8 cellular contexts compared by ENCODE assay signal in genomic region chr9:128881884-128882676, GRCh38.
A peak's percentile ranks its signal among the peaks of the same experiment; 100 is the strongest.
DNase-seq lines count a peak whose midpoint lies in the region; ATAC-seq and TF ChIP-seq lines count a peak whose summit lies in the region.

Gene KYAT1, minus strand, starts transcription at chr9:128881950. Its CDS starts 36,545 bp downstream, at chr9:128845405.
Gene LRRC8A, plus strand, starts transcription at chr9:128882133. Its CDS starts 25,032 bp downstream, at chr9:128907165.

- peaks cover 54% of the 10 kb centered on the region for H3K4me1 ChIP-seq in BLaER1

- H4K20me1 ChIP-seq in BLaER1, result peaks cover 46% of the 10 kb centered on the region

- no peaks in the 10 kb centered on the region for H3K27me3 ChIP-seq in BLaER1

- H3K36me3 ChIP-seq in BLaER1, result peaks cover 33% of the 10 kb centered on the region

- no peaks in the 10 kb centered on the region for H3K9me3 ChIP-seq in BLaER1

- ATAC-seq in GM19324 (IDR thresholded peaks at IDR 0.05; ENCODE audit: low FRiP score, unreplicated experiment) (peak; percentile 91), HG03460 (IDR thresholded peaks at IDR 0.05; ENCODE audit: unreplicated experiment) (peak; percentile 78)

- H3K27ac ChIP-seq in BLaER1, result peak within 1 kb of the TSS; percentile 97

- DNase-seq in NCI-H524 treated with DMSO at 0.1 percent for 48 hours (lab: John Stamatoyannopoulos, UW) (peak; percentile 87), choroid plexus epithelial cell (ENCODE audit: low read depth) (peak; percentile 95), kidney glomerular epithelial cell (lab: John Stamatoyannopoulos, UW) (peak; percentile 79)
- DNase-seq in activated CD4-positive, alpha-beta T cell treated with anti-CD3 and anti-CD28 coated beads for 4 hours, result peak; percentile 96 to 98
- peak; percentile 96 to 98 for DNase-seq in stimulated activated CD4-positive, alpha-beta T cell treated with anti-CD3 and anti-CD28 coated beads, Interleukin-15, amount 100 ng/mL, for 48 hours (ENCODE audit: low read depth in 2 of 2)

- H3K4me3 ChIP-seq in BLaER1, result peak within 1 kb of the TSS; percentile 91
- H3K4me3 ChIP-seq in choroid plexus epithelial cell (ENCODE audit: low read depth, low read length), result peak within 1 kb of the TSS; percentile 87

- no peak for TF ChIP-seq CTCF in choroid plexus epithelial cell (conservative IDR thresholded peaks at IDR 0.05; ENCODE audit: low read depth, low read length)

- H3K9ac ChIP-seq in BLaER1, result peak within 1 kb of the TSS; percentile 99

- H3K4me2 ChIP-seq in BLaER1, result peak within 1 kb of the TSS; percentile 86

Comparison
In these comparisons a context has a peak if more than half of its experiments do, and no peak if none do; other contexts are left out.
1. Peak in every context shown above with its lines: DNase-seq, ATAC-seq, H3K4me3 ChIP-seq and H3K27ac ChIP-seq.